ENCODE assay signal across 20 cellular contexts in the genomic region with DNA sequence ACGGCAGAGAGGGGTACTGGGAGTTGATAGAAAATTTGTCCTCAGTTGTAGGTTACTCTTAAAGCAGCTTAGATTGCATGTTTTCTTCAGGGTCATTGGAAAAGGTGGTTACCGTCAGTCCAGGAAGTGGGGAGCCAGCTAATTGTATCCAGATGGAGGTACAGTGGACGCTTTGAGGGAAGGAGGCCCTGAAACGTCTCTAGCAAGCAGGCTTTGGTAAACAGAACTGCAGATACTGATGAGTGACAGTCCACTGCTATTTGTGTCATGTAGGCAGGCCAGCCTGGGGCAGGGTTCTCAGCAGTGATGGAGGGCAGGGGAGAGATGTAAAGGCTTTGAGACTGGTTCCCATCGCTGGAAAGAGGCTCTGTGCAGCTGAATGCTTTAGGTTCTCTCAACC. TPM values are rescaled to one million over a fixed set of nuclear protein-coding genes. Genes with fewer than 3 reads are reported as not detected.
A peak's percentile ranks its signal among the peaks of the same experiment; 100 is the strongest.
DNase-seq lines count a peak whose midpoint lies in the region; ATAC-seq and TF ChIP-seq lines count a peak whose summit lies in the region.
"Had no signal": no experiment of that assay in that cellular context is flagged by ENCODE, and none has a peak within 500 bp of the region (broad histone marks: within the 10 kb centered on the region; RNA-seq: fewer than 3 reads in every experiment).

No MANE protein-coding gene starts in this region.

- CTCF ChIA-PET in activated CD8-positive, alpha-beta T cell treated with anti-CD3 and anti-CD28 coated beads, Interleukin-2, amount 10 ng/mL, durations not matched to agents 7 days and 5 days (lab: Charles Lee), result interaction anchor here (0.6 to 1.0 kb wide), 3 partner anchors 8 to 150 kb away, joined by 3 to 5 read pairs (median 3); no protein-coding TSS in a partner anchor
- CTCF ChIA-PET in activated CD8-positive, alpha-beta T cell treated with anti-CD3 and anti-CD28 coated beads for 36 hours (lab: Charles Lee), result interaction anchor here (0.9 to 3.2 kb wide), 2 partner anchors 49 to 150 kb away, joined by 3 to 10 read pairs; no protein-coding TSS in a partner anchor

- TF ChIP-seq POLR2A in erythroblast (IDR thresholded peaks at IDR 0.05; ENCODE audit: low read length), result no peak

- no peak for TF ChIP-seq CTCF in activated CD8-positive, alpha-beta T cell treated with anti-CD3 and anti-CD28 coated beads for 36 hours (IDR thresholded peaks at IDR 0.05)
- no peak for TF ChIP-seq CTCF in osteoblast (IDR thresholded peaks at IDR 0.05; ENCODE audit: extremely low read depth, low read depth, low read length)

- no peaks in the 10 kb centered on the region for H3K79me2 ChIP-seq in osteoblast (ENCODE audit: insufficient read depth, low read length)

- H3K36me3 ChIP-seq in KOPT-K1 (ENCODE audit: insufficient read depth, low read length), result no peaks in the 10 kb centered on the region
- H3K36me3 ChIP-seq in osteoblast (ENCODE audit: insufficient read depth, low read length), result peaks cover 22% of the 10 kb centered on the region
- H3K36me3 ChIP-seq: thyroid gland had no signal

- H2AFZ ChIP-seq in osteoblast (ENCODE audit: low read length), result no peak overlapping the region

- no peaks in the 10 kb centered on the region for H3K9me3 ChIP-seq in KOPT-K1 (ENCODE audit: insufficient read depth, low read length, poor library complexity, severe bottlenecking)
- no peaks in the 10 kb centered on the region for H3K9me3 ChIP-seq in osteoblast (ENCODE audit: low read depth, low read length)
- H3K9me3 ChIP-seq: thyroid gland had no signal

- peak overlapping the region; percentile 90 for H3K27ac ChIP-seq in KOPT-K1 (ENCODE audit: low read depth, low read length, poor library complexity, severe bottlenecking)
- H3K27ac ChIP-seq in osteoblast (ENCODE audit: low read depth, low read length), result no peak overlapping the region

- no peak for ATAC-seq in activated CD8-positive, alpha-beta T cell treated with anti-CD3 and anti-CD28 coated beads, Interleukin-2, amount 10 ng/mL, durations not matched to agents 7 days and 5 days
- no peak for ATAC-seq in activated CD8-positive, alpha-beta T cell treated with anti-CD3 and anti-CD28 coated beads for 36 hours
- no peak for ATAC-seq in GM18861 (IDR thresholded peaks at IDR 0.05; ENCODE audit: unreplicated experiment)
- ATAC-seq: activated CD4-positive, CD25-positive, alpha-beta regulatory T cell treated with anti-CD3 and anti-CD28 coated beads, Interleukin-2, amount 50 U/mL, for 24 hours; natural killer cell treated with Interleukin-12 subunit alpha and Interleukin-12 subunit beta and Interleukin-15 and Interleukin-18, amount 100 ng/mL, for 72 hours; T-helper 17 cell had no signal

- no peak overlapping the region for H3K4me3 ChIP-seq in osteoblast (ENCODE audit: insufficient read depth, low read length)
- H3K4me3 ChIP-seq: thyroid gland had no signal

- no peaks in the 10 kb centered on the region for H3K27me3 ChIP-seq in osteoblast (ENCODE audit: insufficient read depth, low read length)
- H3K27me3 ChIP-seq: thyroid gland had no signal

- intact Hi-C loops in activated CD8-positive, alpha-beta T cell treated with anti-CD3 and anti-CD28 coated beads for 36 hours (cut with micrococcal nuclease), result no loop called here

- peaks cover 9% of the 10 kb centered on the region for H3K4me1 ChIP-seq in osteoblast (ENCODE audit: insufficient read depth, low read length)

- POLR2A ChIA-PET in activated CD8-positive, alpha-beta T cell treated with anti-CD3 and anti-CD28 coated beads, Interleukin-2, amount 10 ng/mL, durations not matched to agents 7 days and 5 days (lab: Charles Lee), result interaction anchor here (0.6 kb wide), 1 partner anchor 60 kb away, joined by 3 read pairs; no protein-coding TSS in a partner anchor
- POLR2A ChIA-PET in activated CD8-positive, alpha-beta T cell treated with anti-CD3 and anti-CD28 coated beads for 36 hours (lab: Charles Lee), result no interaction called here

- no peak overlapping the region for H3K4me3 Mint-ChIP-seq in activated CD8-positive, alpha-beta T cell treated with anti-CD3 and anti-CD28 coated beads, Interleukin-2, amount 10 ng/mL, durations not matched to agents 7 days and 5 days
- H3K4me3 Mint-ChIP-seq in activated CD8-positive, alpha-beta T cell treated with anti-CD3 and anti-CD28 coated beads for 36 hours, result no peak overlapping the region
- H3K4me3 Mint-ChIP-seq in immature natural killer cell, result peak overlapping the region in 1 of 5 donors; percentile 18
- H3K4me3 Mint-ChIP-seq: natural killer cell treated with Interleukin-12 subunit alpha and Interleukin-12 subunit beta and Interleukin-15 and Interleukin-18, amount 100 ng/mL, for 72 hours; T-helper 17 cell had no signal

- peaks cover 41% of the 10 kb centered on the region for H3K4me1 Mint-ChIP-seq in activated CD8-positive, alpha-beta T cell treated with anti-CD3 and anti-CD28 coated beads, Interleukin-2, amount 10 ng/mL, durations not matched to agents 7 days and 5 days (ENCODE audit: low read depth)
- H3K4me1 Mint-ChIP-seq in activated CD8-positive, alpha-beta T cell treated with anti-CD3 and anti-CD28 coated beads for 36 hours (ENCODE audit: low read depth), result peaks cover 32% of the 10 kb centered on the region
- peaks cover 24 to 25% of the 10 kb centered on the region in 2 donors for H3K4me1 Mint-ChIP-seq in immature natural killer cell

- no peaks in the 10 kb centered on the region for H3K27me3 Mint-ChIP-seq in activated CD8-positive, alpha-beta T cell treated with anti-CD3 and anti-CD28 coated beads, Interleukin-2, amount 10 ng/mL, durations not matched to agents 7 days and 5 days (ENCODE audit: low read depth)
- no peaks in the 10 kb centered on the region for H3K27me3 Mint-ChIP-seq in activated CD8-positive, alpha-beta T cell treated with anti-CD3 and anti-CD28 coated beads for 36 hours
- peaks cover 7 to 8% (median 7%) of the 10 kb centered on the region in 3 donors for H3K27me3 Mint-ChIP-seq in immature natural killer cell (ENCODE audit: low read depth in 3 of 3)
- H3K27me3 Mint-ChIP-seq: natural killer cell treated with Interleukin-12 subunit alpha and Interleukin-12 subunit beta and Interleukin-15 and Interleukin-18, amount 100 ng/mL, for 72 hours; T-helper 17 cell had no signal

- peaks cover 11% of the 10 kb centered on the region for H3K36me3 Mint-ChIP-seq in activated CD8-positive, alpha-beta T cell treated with anti-CD3 and anti-CD28 coated beads, Interleukin-2, amount 10 ng/mL, durations not matched to agents 7 days and 5 days (ENCODE audit: low read depth)
- H3K36me3 Mint-ChIP-seq in activated CD8-positive, alpha-beta T cell treated with anti-CD3 and anti-CD28 coated beads for 36 hours (ENCODE audit: low read depth), result no peaks in the 10 kb centered on the region
- no peaks in the 10 kb centered on the region for H3K36me3 Mint-ChIP-seq in immature natural killer cell
- H3K36me3 Mint-ChIP-seq: natural killer cell treated with Interleukin-12 subunit alpha and Interleukin-12 subunit beta and Interleukin-15 and Interleukin-18, amount 100 ng/mL, for 72 hours had no signal

- DNase-seq in activated CD8-positive, alpha-beta T cell treated with anti-CD3 and anti-CD28 coated beads, Interleukin-2, amount 10 ng/mL, durations not matched to agents 7 days and 5 days, result no peak
- no peak for DNase-seq in activated CD8-positive, alpha-beta T cell treated with anti-CD3 and anti-CD28 coated beads for 36 hours
- DNase-seq in dedifferentiated amniotic fluid mesenchymal stem cell (ENCODE audit: extremely low spot score), result peak; percentile 30
- DNase-seq in osteoblast (ENCODE audit: insufficient read length, low spot score, missing footprints), result peak; percentile 71
- DNase-seq in erythroblast (lab: John Stamatoyannopoulos, UW), result no peak
- no peak for DNase-seq in immature natural killer cell
- DNase-seq: 8988T; central memory CD4-positive, alpha-beta T cell; effector CD4-positive, alpha-beta T cell; KG1; kidney; NCI-H1092; NCI-H524 treated with DMSO at 0.1 percent for 48 hours; SHP77 treated with DMSO at 0.1 percent for 48 hours; T-helper 17 cell; thyroid gland had no signal

- H4K20me1 ChIP-seq in osteoblast (ENCODE audit: insufficient read depth, low read length), result peaks cover under 1% of the 10 kb centered on the region

- H3K9me3 Mint-ChIP-seq in activated CD8-positive, alpha-beta T cell treated with anti-CD3 and anti-CD28 coated beads, Interleukin-2, amount 10 ng/mL, durations not matched to agents 7 days and 5 days (ENCODE audit: insufficient read depth), result no peaks in the 10 kb centered on the region
- peaks cover 2% of the 10 kb centered on the region for H3K9me3 Mint-ChIP-seq in activated CD8-positive, alpha-beta T cell treated with anti-CD3 and anti-CD28 coated beads for 36 hours
- H3K9me3 Mint-ChIP-seq in immature natural killer cell, result no peaks in the 10 kb centered on the region
- H3K9me3 Mint-ChIP-seq: natural killer cell treated with Interleukin-12 subunit alpha and Interleukin-12 subunit beta and Interleukin-15 and Interleukin-18, amount 100 ng/mL, for 72 hours had no signal

- peak overlapping the region; percentile 9 for H3K27ac Mint-ChIP-seq in activated CD8-positive, alpha-beta T cell treated with anti-CD3 and anti-CD28 coated beads, Interleukin-2, amount 10 ng/mL, durations not matched to agents 7 days and 5 days
- no peak overlapping the region for H3K27ac Mint-ChIP-seq in activated CD8-positive, alpha-beta T cell treated with anti-CD3 and anti-CD28 coated beads for 36 hours
- H3K27ac Mint-ChIP-seq in immature natural killer cell, result peak overlapping the region in 1 of 6 donors; percentile 40
- H3K27ac Mint-ChIP-seq: natural killer cell treated with Interleukin-12 subunit alpha and Interleukin-12 subunit beta and Interleukin-15 and Interleukin-18, amount 100 ng/mL, for 72 hours; T-helper 17 cell had no signal

- H3K4me2 ChIP-seq in osteoblast (ENCODE audit: insufficient read depth, low read length), result no peak overlapping the region

RNA-seq across cellular contexts. Expression of gene ST6GALNAC1, which starts 30.2 kb away (rescaled TPM):
- not detected for total RNA-seq in activated CD8-positive, alpha-beta T cell treated with anti-CD3 and anti-CD28 coated beads, Interleukin-2, amount 10 ng/mL, durations not matched to agents 7 days and 5 days
- not detected for total RNA-seq in activated CD8-positive, alpha-beta T cell treated with anti-CD3 and anti-CD28 coated beads for 36 hours
- 0.72 TPM in 1 of 2 replicates, not detected in the other for total RNA-seq in osteoblast
- not detected for polyA plus RNA-seq in immature natural killer cell
- total RNA-seq: natural killer cell treated with Interleukin-12 subunit alpha and Interleukin-12 subunit beta and Interleukin-15 and Interleukin-18, amount 100 ng/mL, for 72 hours had no signal

RNA-seq across cellular contexts. Expression of gene MXRA7, which starts 37.0 kb away (rescaled TPM):
- total RNA-seq in activated CD8-positive, alpha-beta T cell treated with anti-CD3 and anti-CD28 coated beads, Interleukin-2, amount 10 ng/mL, durations not matched to agents 7 days and 5 days, result 10 to 100 TPM; 12.4 to 13.3 TPM
- 1 to 10 TPM; 8.4 to 8.6 TPM for total RNA-seq in activated CD8-positive, alpha-beta T cell treated with anti-CD3 and anti-CD28 coated beads for 36 hours
- total RNA-seq in osteoblast, result 352 and 388 TPM in 2 replicates
- polyA plus RNA-seq in immature natural killer cell, result 10 to 100 TPM; 23.6 to 60.6 (median 56.7) TPM

RNA-seq across cellular contexts. Expression of gene JMJD6, which starts 52.7 kb away (rescaled TPM):
- total RNA-seq in activated CD8-positive, alpha-beta T cell treated with anti-CD3 and anti-CD28 coated beads, Interleukin-2, amount 10 ng/mL, durations not matched to agents 7 days and 5 days, result 10 to 100 TPM; 59.3 to 61.2 TPM
- total RNA-seq in activated CD8-positive, alpha-beta T cell treated with anti-CD3 and anti-CD28 coated beads for 36 hours, result 10 to 100 TPM; 77.9 to 80.3 TPM
- 18.8 and 21.5 TPM in 2 replicates for total RNA-seq in osteoblast
- polyA plus RNA-seq in immature natural killer cell, result 10 to 100 TPM; 20.3 to 38.5 (median 27.2) TPM

RNA-seq across cellular contexts. Expression of gene METTL23, which starts 52.9 kb away (rescaled TPM):
- total RNA-seq in activated CD8-positive, alpha-beta T cell treated with anti-CD3 and anti-CD28 coated beads, Interleukin-2, amount 10 ng/mL, durations not matched to agents 7 days and 5 days, result 10 to 100 TPM; 39.6 to 44.7 TPM
- 10 to 100 TPM; 30.7 to 30.9 TPM for total RNA-seq in activated CD8-positive, alpha-beta T cell treated with anti-CD3 and anti-CD28 coated beads for 36 hours
- 25.7 and 28.6 TPM in 2 replicates for total RNA-seq in osteoblast
- 100 to 1,000 TPM in 2 of 3 donors, 10 to 100 TPM in 1; 91.6 to 166 (median 133) TPM for polyA plus RNA-seq in immature natural killer cell

Comparison
In these comparisons a context has a peak if more than half of its experiments do, and no peak if none do; other contexts are left out.
1. DNase-seq: peak in dedifferentiated amniotic fluid mesenchymal stem cell (single experiment) and osteoblast (single experiment); none in activated CD8-positive, alpha-beta T cell treated with anti-CD3 and anti-CD28 coated beads, Interleukin-2, amount 10 ng/mL, durations not matched to agents 7 days and 5 days (single experiment), activated CD8-positive, alpha-beta T cell treated with anti-CD3 and anti-CD28 coated beads for 36 hours (single experiment), erythroblast (0 of 2) and immature natural killer cell (0 of 3).
2. RNA of gene MXRA7, which starts 37.0 kb away (total RNA-seq): 352 to 388 TPM in osteoblast; 12.4 to 13.3 TPM in activated CD8-positive, alpha-beta T cell treated with anti-CD3 and anti-CD28 coated beads, Interleukin-2, amount 10 ng/mL, durations not matched to agents 7 days and 5 days and 8.4 to 8.6 TPM in activated CD8-positive, alpha-beta T cell treated with anti-CD3 and anti-CD28 coated beads for 36 hours; every median in the first group is over 10 times any median in the second.